Comparison of ENCODE assay signal across 1 cellular context in genomic region chr6:127266178-127266891, GRCh38.
A peak's percentile ranks its signal among the peaks of the same experiment; 100 is the strongest.
TF ChIP-seq lines count a peak whose summit lies in the region.

Gene RNF146, plus strand, starts transcription at chr6:127266864. Its CDS starts 13,475 bp downstream, at chr6:127280339.

TF ChIP-seq in K562, 482 proteins besides CTCF, POLR2A, EP300 and RAD21 (continued from another document and continues in another):
- TF ChIP-seq CTCFL (IDR thresholded peaks at IDR 0.05; ENCODE audit: borderline replicate concordance, insufficient read depth, low read depth, low read length, poor library complexity, severe bottlenecking) (peak; percentile 60), TSC22D4 (tag; IDR thresholded peaks at IDR 0.05) (no peak), ZNF232 (CRISPR knock-in tag; IDR thresholded peaks at IDR 0.05) (no peak), CHD1 (IDR thresholded peaks at IDR 0.05; ENCODE audit: low read length) (no peak), ZNF644 (tag; IDR thresholded peaks at IDR 0.05; ENCODE audit: low read depth) (peak; percentile 64; the same call in 1 of the 2 replicates), DLX4 (CRISPR knock-in tag; IDR thresholded peaks at IDR 0.05) (no peak), HNRNPUL1 (IDR thresholded peaks at IDR 0.05; ENCODE audit: low read length) (no peak), KLF10 (CRISPR knock-in tag; IDR thresholded peaks at IDR 0.05) (no peak), ELF2 (CRISPR knock-in tag; IDR thresholded peaks at IDR 0.05) (no peak), TAF1 (IDR thresholded peaks at IDR 0.05; ENCODE audit: control insufficient read depth, extremely low read depth, insufficient read depth, low read length, severe bottlenecking) (peak; percentile 87), USF1 (CRISPR knock-in tag; IDR thresholded peaks at IDR 0.05) (peak; percentile 86), ZNF655 (CRISPR knock-in tag; IDR thresholded peaks at IDR 0.05) (no peak), KAT7 (CRISPR knock-in tag; IDR thresholded peaks at IDR 0.05; ENCODE audit: borderline replicate concordance) (no peak), HES1 (IDR thresholded peaks at IDR 0.05; ENCODE audit: low read depth) (no peak), HSF4 (CRISPR knock-in tag; IDR thresholded peaks at IDR 0.05; ENCODE audit: borderline replicate concordance) (no peak), MTF1 (CRISPR knock-in tag; IDR thresholded peaks at IDR 0.05; ENCODE audit: borderline replicate concordance) (no peak), RERE (CRISPR knock-in tag; IDR thresholded peaks at IDR 0.05; ENCODE audit: borderline replicate concordance) (no peak), ZBTB11 (CRISPR knock-in tag; IDR thresholded peaks at IDR 0.05) (peak in 1 of 3 experiments; percentile 52; a peak in 1 of 6 replicates), TFAM (CRISPR knock-in tag; conservative IDR thresholded peaks at IDR 0.05) (no peak), EHMT2 (IDR thresholded peaks at IDR 0.05) (peak; percentile 59), RBFOX2 (IDR thresholded peaks at IDR 0.05; ENCODE audit: low read depth, low read length) (no peak), BRF1 (IDR thresholded peaks at IDR 0.05; ENCODE audit: borderline replicate concordance, extremely low read depth, insufficient read length) (no peak), NFXL1 (CRISPR knock-in tag; IDR thresholded peaks at IDR 0.05) (no peak), GTF2B (IDR thresholded peaks at IDR 0.05; ENCODE audit: extremely low read depth, insufficient read length) (no peak), BDP1 (IDR thresholded peaks at IDR 0.05; ENCODE audit: insufficient read depth, insufficient read length) (no peak), SREBF2 (CRISPR knock-in tag; IDR thresholded peaks at IDR 0.05) (no peak), SREBF1 (IDR thresholded peaks at IDR 0.05; ENCODE audit: borderline replicate concordance, low read depth, low read length) (no peak), ZBTB26 (CRISPR knock-in tag; IDR thresholded peaks at IDR 0.05) (no peak), PRDM10 (IDR thresholded peaks at IDR 0.05; ENCODE audit: partially characterized antibody) (no peak), THAP7 (CRISPR knock-in tag; IDR thresholded peaks at IDR 0.05) (no peak), CREB5 (CRISPR knock-in tag; IDR thresholded peaks at IDR 0.05) (no peak), ETV5 (CRISPR knock-in tag; IDR thresholded peaks at IDR 0.05; ENCODE audit: low read depth) (no peak), CBX8 (IDR thresholded peaks at IDR 0.05; ENCODE audit: borderline replicate concordance, extremely low read depth, low read depth, low read length, poor library complexity, severe bottlenecking) (no peak), CBX5 (IDR thresholded peaks at IDR 0.05; ENCODE audit: borderline replicate concordance, low read depth) (no peak)
